9 cellular contexts compared by ENCODE assay signal in genomic region chr1:203556047-203556851, GRCh38.
A peak's percentile ranks its signal among the peaks of the same experiment; 100 is the strongest.
DNase-seq lines count a peak whose midpoint lies in the region; ATAC-seq and TF ChIP-seq lines count a peak whose summit lies in the region.
"Had no signal": no experiment of that assay in that cellular context is flagged by ENCODE, and none has a peak within 500 bp of the region (broad histone marks: within the 10 kb centered on the region; RNA-seq: fewer than 3 reads in every experiment).

No MANE protein-coding gene starts in this region.

- H3K4me3 ChIP-seq in SJCRH30 (peak overlapping the region; percentile 15; the same call in 1 of the 2 replicates), fibroblast of villous mesenchyme (ENCODE audit: low read depth, low read length) (no peak overlapping the region), ovary (no peak overlapping the region)

- TF ChIP-seq CTCF in fibroblast of villous mesenchyme (IDR thresholded peaks at IDR 0.05; ENCODE audit: insufficient read depth, low read depth, low read length) = no peak
- no peak for TF ChIP-seq CTCF in ovary (IDR thresholded peaks at IDR 0.05)

- intact Hi-C loops in ovary (cut with DNase I) = no loop called here

- no peaks in the 10 kb centered on the region for H3K36me3 ChIP-seq in SJCRH30
- no peaks in the 10 kb centered on the region for H3K36me3 ChIP-seq in ovary

- no peak for ATAC-seq in HG03521 (IDR thresholded peaks at IDR 0.05; ENCODE audit: unreplicated experiment)
- no peak for ATAC-seq in GM18498 (IDR thresholded peaks at IDR 0.05; ENCODE audit: unreplicated experiment)

- H3K9me3 ChIP-seq in SJCRH30 (replicated peaks) (no peaks in the 10 kb centered on the region), ovary (no peaks in the 10 kb centered on the region)

- H3K4me1 ChIP-seq in SJCRH30 (peaks cover 27% of the 10 kb centered on the region; the same call in 1 of the 2 replicates), ovary (ENCODE audit: insufficient read depth) (peaks cover 21% of the 10 kb centered on the region)

- H3K27me3 ChIP-seq in SJCRH30 (no peaks in the 10 kb centered on the region), ovary (no peaks in the 10 kb centered on the region)

- DNase-seq in Ammon's horn (ENCODE audit: low spot score) (peak; percentile 10), SJCRH30 (peak; percentile 55 to 65), fibroblast of villous mesenchyme (ENCODE audit: low read depth) (peak; percentile 87), ovary (peak; percentile 48 to 72 (median 57)), SHP77 (lab: John Stamatoyannopoulos, UW) (no peak), DMS53 (lab: John Stamatoyannopoulos, UW) (no peak)
- DNase-seq: activated CD4-positive, alpha-beta memory T cell treated with anti-CD3 and anti-CD28 coated beads, Interleukin-2, amount 10 ng/mL, durations not matched to agents 7 days and 5 days had no signal

- WGBS in ovary, 3 donors = 15 to 24% (median 16%) methylated on average over 16 of the region's 16 CpGs

- peak; percentile 28 for TF ChIP-seq EP300 in ovary (IDR thresholded peaks at IDR 0.05)

- H3K27ac ChIP-seq in SJCRH30 (peak overlapping the region; percentile 26; the same call in 1 of the 2 replicates), ovary (peak overlapping the region; percentile 78 to 82)

- TF ChIP-seq POLR2A in ovary (IDR thresholded peaks at IDR 0.05) = no peak

Comparison
In these comparisons a context has a peak if more than half of its experiments do, and no peak if none do; other contexts are left out.
1. DNase-seq: peak in Ammon's horn (single experiment), SJCRH30 (2 of 2), fibroblast of villous mesenchyme (single experiment) and ovary (5 of 5); none in SHP77 (0 of 2) and DMS53 (single experiment).